Comparison of ENCODE assay signal across 19 cellular contexts in genomic region chr15:63006032-63006878, GRCh38. TPM values are rescaled to one million over a fixed set of nuclear protein-coding genes. Genes with fewer than 3 reads are reported as not detected.
DNase-seq lines count a peak whose midpoint lies in the region; ATAC-seq and TF ChIP-seq lines count a peak whose summit lies in the region.
"Had no signal": no experiment of that assay in that cellular context is flagged by ENCODE, and none has a peak within 500 bp of the region (broad histone marks: within the 10 kb centered on the region; RNA-seq: fewer than 3 reads in every experiment).

No MANE protein-coding gene starts in this region.

- ATAC-seq in left ventricle myocardium superior, result peak; percentile 68
- ATAC-seq in activated CD8-positive, alpha-beta T cell treated with anti-CD3 and anti-CD28 coated beads for 36 hours, result no peak
- ATAC-seq in activated CD8-positive, alpha-beta memory T cell treated with anti-CD3 and anti-CD28 coated beads, Interleukin-2, amount 10 ng/mL, durations not matched to agents 7 days and 5 days, result no peak
- ATAC-seq: Panc1; pancreas; stimulated activated memory B cell treated with anti-CD40 and anti-IgM and Interleukin-4, amounts not matched to agents 10 μg/mL and 1 μg/mL and 100 μg/mL, for 72 hours had no signal

- H3K4me1 Mint-ChIP-seq in brain (peaks cover 32% of the 10 kb centered on the region), nephron progenitor cell (peaks cover 52% of the 10 kb centered on the region)
- H3K4me1 Mint-ChIP-seq in activated CD8-positive, alpha-beta T cell treated with anti-CD3 and anti-CD28 coated beads for 36 hours (ENCODE audit: low read depth), result no peaks in the 10 kb centered on the region
- H3K4me1 Mint-ChIP-seq in activated CD8-positive, alpha-beta memory T cell treated with anti-CD3 and anti-CD28 coated beads, Interleukin-2, amount 10 ng/mL, durations not matched to agents 7 days and 5 days, result no peaks in the 10 kb centered on the region
- H3K4me1 Mint-ChIP-seq: activated naive CD4-positive, alpha-beta T cell treated with anti-CD3 and anti-CD28 coated beads, Interleukin-2, amount 50 U/mL, for 24 hours; CD14-positive monocyte; stimulated activated memory B cell treated with anti-CD40 and anti-IgM and Interleukin-4, amounts not matched to agents 10 μg/mL and 1 μg/mL and 100 μg/mL, for 72 hours had no signal

- H3K27ac Mint-ChIP-seq in brain (peak overlapping the region in 3 of 5 experiments; percentile 49 to 87 (median 79)), nephron progenitor cell (peak overlapping the region; percentile 45)
- H3K27ac Mint-ChIP-seq in activated CD8-positive, alpha-beta T cell treated with anti-CD3 and anti-CD28 coated beads for 36 hours, result no peak overlapping the region
- no peak overlapping the region for H3K27ac Mint-ChIP-seq in activated CD8-positive, alpha-beta memory T cell treated with anti-CD3 and anti-CD28 coated beads, Interleukin-2, amount 10 ng/mL, durations not matched to agents 7 days and 5 days
- H3K27ac Mint-ChIP-seq: activated naive CD4-positive, alpha-beta T cell treated with anti-CD3 and anti-CD28 coated beads, Interleukin-2, amount 50 U/mL, for 24 hours; stimulated activated memory B cell treated with anti-CD40 and anti-IgM and Interleukin-4, amounts not matched to agents 10 μg/mL and 1 μg/mL and 100 μg/mL, for 72 hours had no signal

- H3K4me3 Mint-ChIP-seq in brain (no peak overlapping the region), nephron progenitor cell (no peak overlapping the region)
- no peak overlapping the region for H3K4me3 Mint-ChIP-seq in activated CD8-positive, alpha-beta T cell treated with anti-CD3 and anti-CD28 coated beads for 36 hours
- no peak overlapping the region for H3K4me3 Mint-ChIP-seq in activated CD8-positive, alpha-beta memory T cell treated with anti-CD3 and anti-CD28 coated beads, Interleukin-2, amount 10 ng/mL, durations not matched to agents 7 days and 5 days
- H3K4me3 Mint-ChIP-seq: activated naive CD4-positive, alpha-beta T cell treated with anti-CD3 and anti-CD28 coated beads, Interleukin-2, amount 50 U/mL, for 24 hours; CD14-positive monocyte; stimulated activated memory B cell treated with anti-CD40 and anti-IgM and Interleukin-4, amounts not matched to agents 10 μg/mL and 1 μg/mL and 100 μg/mL, for 72 hours had no signal

- intact Hi-C loops in left ventricle myocardium superior (cut with micrococcal nuclease), result no loop called here
- intact Hi-C loops in activated CD8-positive, alpha-beta T cell treated with anti-CD3 and anti-CD28 coated beads for 36 hours (cut with micrococcal nuclease), result no loop called here

- H3K36me3 Mint-ChIP-seq in brain (no peaks in the 10 kb centered on the region), nephron progenitor cell (ENCODE audit: low read depth) (no peaks in the 10 kb centered on the region)
- no peaks in the 10 kb centered on the region for H3K36me3 Mint-ChIP-seq in activated CD8-positive, alpha-beta T cell treated with anti-CD3 and anti-CD28 coated beads for 36 hours (ENCODE audit: low read depth)
- H3K36me3 Mint-ChIP-seq in activated CD8-positive, alpha-beta memory T cell treated with anti-CD3 and anti-CD28 coated beads, Interleukin-2, amount 10 ng/mL, durations not matched to agents 7 days and 5 days, result no peaks in the 10 kb centered on the region
- H3K36me3 Mint-ChIP-seq: activated naive CD4-positive, alpha-beta T cell treated with anti-CD3 and anti-CD28 coated beads, Interleukin-2, amount 50 U/mL, for 24 hours; CD14-positive monocyte; stimulated activated memory B cell treated with anti-CD40 and anti-IgM and Interleukin-4, amounts not matched to agents 10 μg/mL and 1 μg/mL and 100 μg/mL, for 72 hours had no signal

- TF ChIP-seq CTCF in HL-60 (IDR thresholded peaks at IDR 0.05; ENCODE audit: insufficient read depth, low read length), result no peak
- TF ChIP-seq CTCF in brain (conservative IDR thresholded peaks at IDR 0.05), result no peak
- no peak for TF ChIP-seq CTCF in nephron progenitor cell (IDR thresholded peaks at IDR 0.05)
- TF ChIP-seq CTCF in activated CD8-positive, alpha-beta T cell treated with anti-CD3 and anti-CD28 coated beads for 36 hours (IDR thresholded peaks at IDR 0.05), result no peak

- DNase-seq in HL-60 (ENCODE audit: low read depth in 1 of 2, low spot score in 1 of 2), result peak; percentile 3 to 24
- no peak for DNase-seq in left ventricle myocardium superior
- DNase-seq in nephron progenitor cell, result no peak
- no peak for DNase-seq in glomerular visceral epithelial cell (ENCODE audit: extremely low spot score)
- no peak for DNase-seq in activated CD8-positive, alpha-beta T cell treated with anti-CD3 and anti-CD28 coated beads for 36 hours
- no peak for DNase-seq in central memory CD4-positive, alpha-beta T cell
- no peak for DNase-seq in activated CD8-positive, alpha-beta memory T cell treated with anti-CD3 and anti-CD28 coated beads, Interleukin-2, amount 10 ng/mL, durations not matched to agents 7 days and 5 days
- DNase-seq: activated CD4-positive, CD25-positive, alpha-beta regulatory T cell; NCI-H187; pancreas; stimulated activated CD4-positive, alpha-beta T cell treated with anti-CD3 and anti-CD28 coated beads, Interleukin-1b, Interleukin-23, amount 100 ng/mL, for 48 hours; T-helper 9 cell had no signal

- no peaks in the 10 kb centered on the region for H3K27me3 ChIP-seq in HL-60 (ENCODE audit: insufficient read depth, poor library complexity, severe bottlenecking)
- H3K27me3 ChIP-seq: ascending aorta, pancreas had no signal

- CTCF ChIA-PET in activated CD8-positive, alpha-beta T cell treated with anti-CD3 and anti-CD28 coated beads for 36 hours (lab: Charles Lee), result no interaction called here
- CTCF ChIA-PET in activated CD8-positive, alpha-beta memory T cell treated with anti-CD3 and anti-CD28 coated beads, Interleukin-2, amount 10 ng/mL, durations not matched to agents 7 days and 5 days (lab: Charles Lee), result no interaction called here

- H3K9me3 Mint-ChIP-seq in brain, result peaks cover 0 to 4% (median 0%) of the 10 kb centered on the region in 5 experiments
- peaks cover 14% of the 10 kb centered on the region for H3K9me3 Mint-ChIP-seq in nephron progenitor cell
- H3K9me3 Mint-ChIP-seq in activated CD8-positive, alpha-beta T cell treated with anti-CD3 and anti-CD28 coated beads for 36 hours, result no peaks in the 10 kb centered on the region
- no peaks in the 10 kb centered on the region for H3K9me3 Mint-ChIP-seq in activated CD8-positive, alpha-beta memory T cell treated with anti-CD3 and anti-CD28 coated beads, Interleukin-2, amount 10 ng/mL, durations not matched to agents 7 days and 5 days (ENCODE audit: low read depth)
- H3K9me3 Mint-ChIP-seq: activated naive CD4-positive, alpha-beta T cell treated with anti-CD3 and anti-CD28 coated beads, Interleukin-2, amount 50 U/mL, for 24 hours; stimulated activated memory B cell treated with anti-CD40 and anti-IgM and Interleukin-4, amounts not matched to agents 10 μg/mL and 1 μg/mL and 100 μg/mL, for 72 hours had no signal

- POLR2A ChIA-PET in activated CD8-positive, alpha-beta T cell treated with anti-CD3 and anti-CD28 coated beads for 36 hours (lab: Charles Lee), result no interaction called here

- no peak overlapping the region for H3K4me3 ChIP-seq in HL-60 (replicated peaks; ENCODE audit: insufficient read depth, low read length)
- H3K4me3 ChIP-seq: ascending aorta, pancreas, SK-N-MC had no signal

- no peak overlapping the region for H3K27ac ChIP-seq in HL-60 (replicated peaks)
- H3K27ac ChIP-seq: ascending aorta, pancreas, SK-N-MC had no signal

- peaks cover 6% of the 10 kb centered on the region for H3K27me3 Mint-ChIP-seq in brain
- H3K27me3 Mint-ChIP-seq in nephron progenitor cell (ENCODE audit: low read depth, poor library complexity), result peaks cover 4% of the 10 kb centered on the region
- no peaks in the 10 kb centered on the region for H3K27me3 Mint-ChIP-seq in activated CD8-positive, alpha-beta T cell treated with anti-CD3 and anti-CD28 coated beads for 36 hours
- H3K27me3 Mint-ChIP-seq in activated CD8-positive, alpha-beta memory T cell treated with anti-CD3 and anti-CD28 coated beads, Interleukin-2, amount 10 ng/mL, durations not matched to agents 7 days and 5 days, result peaks cover 24% of the 10 kb centered on the region
- H3K27me3 Mint-ChIP-seq: activated naive CD4-positive, alpha-beta T cell treated with anti-CD3 and anti-CD28 coated beads, Interleukin-2, amount 50 U/mL, for 24 hours had no signal

RNA-seq across cellular contexts. Expression of gene TPM1, which starts 36.3 kb away (rescaled TPM):
- polyA plus RNA-seq in brain (ENCODE audit: insufficient read depth, low read depth, low replicate concordance), result 89.6 TPM
- 14,056 TPM for total RNA-seq in left ventricle myocardium superior
- 1 to 10 TPM; 6.0 to 6.3 TPM for total RNA-seq in activated CD8-positive, alpha-beta T cell treated with anti-CD3 and anti-CD28 coated beads for 36 hours
- 1 to 10 TPM; 4.1 to 5.5 TPM for total RNA-seq in activated CD8-positive, alpha-beta memory T cell treated with anti-CD3 and anti-CD28 coated beads, Interleukin-2, amount 10 ng/mL, durations not matched to agents 7 days and 5 days

Comparison
In these comparisons a context has a peak if more than half of its experiments do, and no peak if none do; other contexts are left out.
1. DNase-seq: peak in HL-60 (2 of 2); none in left ventricle myocardium superior (single experiment), nephron progenitor cell (single experiment), glomerular visceral epithelial cell (single experiment), activated CD8-positive, alpha-beta T cell treated with anti-CD3 and anti-CD28 coated beads for 36 hours (single experiment), central memory CD4-positive, alpha-beta T cell (single experiment) and activated CD8-positive, alpha-beta memory T cell treated with anti-CD3 and anti-CD28 coated beads, Interleukin-2, amount 10 ng/mL, durations not matched to agents 7 days and 5 days (single experiment).
2. H3K27ac Mint-ChIP-seq: peak in brain (3 of 5) and nephron progenitor cell (single experiment); none in activated CD8-positive, alpha-beta T cell treated with anti-CD3 and anti-CD28 coated beads for 36 hours (single experiment) and activated CD8-positive, alpha-beta memory T cell treated with anti-CD3 and anti-CD28 coated beads, Interleukin-2, amount 10 ng/mL, durations not matched to agents 7 days and 5 days (single experiment).
3. RNA of gene TPM1, which starts 36.3 kb away (total RNA-seq): 14,056 TPM in left ventricle myocardium superior (single experiment); 6.0 to 6.3 TPM in activated CD8-positive, alpha-beta T cell treated with anti-CD3 and anti-CD28 coated beads for 36 hours and 4.1 to 5.5 TPM in activated CD8-positive, alpha-beta memory T cell treated with anti-CD3 and anti-CD28 coated beads, Interleukin-2, amount 10 ng/mL, durations not matched to agents 7 days and 5 days; every median in the first group is over 1,000 times any median in the second.